ENCODE assay signal across 8 cellular contexts in the genomic region with DNA sequence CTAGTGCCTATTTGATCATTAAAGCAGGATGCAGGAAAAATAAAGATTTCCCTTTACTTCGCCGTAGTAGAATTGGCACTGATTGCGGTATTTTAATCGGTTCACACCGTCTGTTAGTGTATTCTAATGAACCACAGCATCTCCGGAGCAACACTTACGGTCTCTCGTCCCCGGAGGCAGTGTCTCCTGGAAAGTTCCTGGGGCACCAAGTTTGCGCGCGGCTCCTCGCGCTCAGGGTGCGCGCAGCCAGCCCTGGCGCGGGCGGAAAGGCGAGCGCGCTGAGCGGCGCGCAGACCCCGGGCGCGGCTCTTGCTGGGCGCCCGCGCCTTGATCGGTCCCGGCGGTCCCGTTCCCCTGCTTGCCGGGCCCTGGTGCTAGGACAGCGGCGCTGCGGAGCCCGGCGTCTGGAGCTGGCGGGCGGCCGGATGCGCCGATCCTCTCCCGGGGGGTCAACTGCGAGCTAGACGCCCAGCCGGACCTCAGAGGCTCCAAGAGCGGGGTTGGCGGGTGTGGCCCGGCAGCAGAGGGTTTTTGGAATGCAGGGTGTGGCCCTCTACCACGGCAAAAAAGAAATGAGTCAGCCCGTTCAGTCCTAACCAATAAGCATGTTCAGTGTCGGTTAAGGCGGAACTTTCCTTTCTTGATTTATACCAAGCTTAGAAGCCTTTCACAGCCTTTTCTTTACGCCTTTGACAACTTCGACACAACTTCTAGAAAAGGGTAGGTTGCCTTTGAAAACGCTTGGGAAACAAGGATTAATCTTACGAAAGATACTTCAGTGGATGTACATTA.
DNase-seq lines count a peak whose midpoint lies in the region; ATAC-seq, FAIRE-seq and TF ChIP-seq lines count a peak whose summit lies in the region.

No MANE protein-coding gene starts in this region.

- intact Hi-C loops in transverse colon (cut with DNase I; ENCODE audit: low total_unique reads): loop anchor here (5.0 kb wide), 2 partner anchors 204 to 1784 kb away; a partner anchor contains a TSS

- peaks cover 2% of the 10 kb centered on the region for H3K27me3 Mint-ChIP-seq in neural progenitor cell (ENCODE audit: insufficient read depth, low read depth)

- TF ChIP-seq EP300 in transverse colon (IDR thresholded peaks at IDR 0.05; ENCODE audit: low read depth): no peak

- H2AFZ ChIP-seq in neural progenitor cell (replicated peaks): peak overlapping the region; percentile 87

- no peaks in the 10 kb centered on the region for H3K9me3 Mint-ChIP-seq in neural progenitor cell

- DNase-seq in SIG-M5 treated with dmso at 0.1 percent for 504 hours (lab: John Stamatoyannopoulos, UW; ENCODE audit: unreplicated experiment) (peak; percentile 80), SIG-M5 (lab: John Stamatoyannopoulos, UW) (no peak), NOMO-1 treated with dmso at 0.1 percent for 144 hours (lab: John Stamatoyannopoulos, UW; ENCODE audit: unreplicated experiment) (peak; percentile 68), frontal cortex (ENCODE audit: low spot score in 2 of 2) (peak; percentile 56 to 60), neural progenitor cell (ENCODE audit: low spot score) (peak; percentile 79), transverse colon (peak; percentile 63)
- peak; percentile 80 for DNase-seq in activated effector memory CD4-positive, alpha-beta T cell treated with anti-CD3 and anti-CD28 coated beads, Interleukin-2, amount 50 U/mL, for 16 hours

- H3K4me3 Mint-ChIP-seq in neural progenitor cell: peak overlapping the region; percentile 86

- H3K4me3 ChIP-seq in neural progenitor cell (peak overlapping the region; percentile 83), transverse colon (peak overlapping the region; percentile 47 to 79 (median 75))

- WGBS in transverse colon (ENCODE audit: low coverage in 1 of 2), 2 donors: 2 to 3% methylated on average over 7 to 32 of the region's 61 CpGs

- TF ChIP-seq POLR2A in transverse colon (IDR thresholded peaks at IDR 0.05): no peak

- H3K9me3 ChIP-seq in neural progenitor cell (ENCODE audit: low read depth) (no peaks in the 10 kb centered on the region), transverse colon (no peaks in the 10 kb centered on the region)

- H3K79me2 ChIP-seq in neural progenitor cell (ENCODE audit: low read depth): no peaks in the 10 kb centered on the region

- H3F3A ChIP-seq in neural progenitor cell (ENCODE audit: low read depth): peaks cover 5% of the 10 kb centered on the region

- FAIRE-seq in frontal cortex (lab: Jason Lieb, UNC): no peak

- TF ChIP-seq CTCF in neural progenitor cell (IDR thresholded peaks at IDR 0.05) (peak; percentile 10), transverse colon (IDR thresholded peaks at IDR 0.05) (peak in 1 of 5 experiments; percentile 4)

- peaks cover 5% of the 10 kb centered on the region for H3K4me1 Mint-ChIP-seq in neural progenitor cell

- ATAC-seq in HG02840 (IDR thresholded peaks at IDR 0.05; ENCODE audit: low FRiP score, unreplicated experiment): peak; percentile 72

- no peak overlapping the region for H3K27ac Mint-ChIP-seq in neural progenitor cell

- H3K36me3 Mint-ChIP-seq in neural progenitor cell: no peaks in the 10 kb centered on the region

- H3K4me1 ChIP-seq in neural progenitor cell (peaks cover 4% of the 10 kb centered on the region), transverse colon (peaks cover 0 to 24% (median 8%) of the 10 kb centered on the region in 4 donors)

- no peak overlapping the region for H3K27ac ChIP-seq in neural progenitor cell
- peak overlapping the region; percentile 72 to 87 (median 80) for H3K27ac ChIP-seq in transverse colon

- peaks cover 10% of the 10 kb centered on the region for H4K20me1 ChIP-seq in neural progenitor cell (ENCODE audit: low read depth)

- H3K4me2 ChIP-seq in neural progenitor cell: peak overlapping the region; percentile 95

- H3K36me3 ChIP-seq in neural progenitor cell (no peaks in the 10 kb centered on the region), transverse colon (no peaks in the 10 kb centered on the region)

- H3K27me3 ChIP-seq in neural progenitor cell (peaks cover 31% of the 10 kb centered on the region), transverse colon (no peaks in the 10 kb centered on the region)

- in situ Hi-C loops in transverse colon (cut with MboI; ENCODE audit: low pct_ligation_motif_present in 1 of 4, low pct_unique_long_range_greater_than_20kb in 1 of 4, low sequenced_read_pairs in 3 of 4): loop anchor here in 2 of 4 donors (25.0 kb wide), 1 partner anchor 194 kb away; a partner anchor contains a TSS

- H3K9ac ChIP-seq in neural progenitor cell: no peak overlapping the region
